8 cellular contexts compared by ENCODE assay signal in genomic region chr11:102495161-102496042, GRCh38. TPM values are rescaled to one million over a fixed set of nuclear protein-coding genes. Genes with fewer than 3 reads are reported as not detected.
DNase-seq lines count a peak whose midpoint lies in the region; ATAC-seq and TF ChIP-seq lines count a peak whose summit lies in the region.

No MANE protein-coding gene starts in this region.

- no peaks in the 10 kb centered on the region for H3K79me2 ChIP-seq in fibroblast of lung (ENCODE audit: control insufficient read depth, insufficient read depth, low read length)

- DNase-seq in Daoy (ENCODE audit: low read depth): peak; percentile 66
- DNase-seq in NCI-H345 treated with DMSO at 0.1 percent for 48 hours (lab: John Stamatoyannopoulos, UW; ENCODE audit: unreplicated experiment): peak; percentile 85
- peak; percentile 70 for DNase-seq in activated CD4-positive, alpha-beta T cell treated with anti-CD3 and anti-CD28 coated beads, Interleukin-2, amount 10 ng/mL, durations not matched to agents 7 days and 5 days
- DNase-seq in fibroblast of lung (ENCODE audit: low read depth in 2 of 2): peak; percentile 81 to 91
- DNase-seq in natural killer cell: no peak
- DNase-seq in mesenteric fat pad (ENCODE audit: low spot score): no peak

- no peaks in the 10 kb centered on the region for H3K27me3 ChIP-seq in fibroblast of lung (ENCODE audit: control insufficient read depth, insufficient read depth, low read length)

- H3K9me3 ChIP-seq in fibroblast of lung (ENCODE audit: control insufficient read depth, insufficient read depth, low read depth, low read length): no peaks in the 10 kb centered on the region

- peak overlapping the region in 1 of 4 experiments; percentile 13 for H3K4me3 ChIP-seq in fibroblast of lung (replicated peaks in 1 of 4; ENCODE audit: control extremely low read depth in 1 of 4, insufficient read depth in 1 of 4, low read depth in 3 of 4, low read length in 4 of 4)

- peak overlapping the region; percentile 28 for H3K4me2 ChIP-seq in fibroblast of lung (ENCODE audit: extremely low read depth, insufficient read depth, low read length)

- H3K4me1 Mint-ChIP-seq in activated CD4-positive, alpha-beta T cell treated with anti-CD3 and anti-CD28 coated beads, Interleukin-2, amount 10 ng/mL, durations not matched to agents 7 days and 5 days: peaks cover 18% of the 10 kb centered on the region
- H3K4me1 Mint-ChIP-seq in natural killer cell: no peaks in the 10 kb centered on the region

- no peaks in the 10 kb centered on the region for H3K36me3 ChIP-seq in fibroblast of lung (ENCODE audit: control insufficient read depth, insufficient read depth, low read length)

- CTCF ChIA-PET in activated CD4-positive, alpha-beta T cell treated with anti-CD3 and anti-CD28 coated beads, Interleukin-2, amount 10 ng/mL, durations not matched to agents 7 days and 5 days (lab: Charles Lee): interaction anchor here (0.6 to 1.7 kb wide), 14 partner anchors 8 to 201 kb away, joined by 3 to 10 read pairs (median 4); no protein-coding TSS in a partner anchor

- no peaks in the 10 kb centered on the region for H3K36me3 Mint-ChIP-seq in activated CD4-positive, alpha-beta T cell treated with anti-CD3 and anti-CD28 coated beads, Interleukin-2, amount 10 ng/mL, durations not matched to agents 7 days and 5 days (ENCODE audit: low read depth)
- no peaks in the 10 kb centered on the region for H3K36me3 Mint-ChIP-seq in natural killer cell

- no peak overlapping the region for H3K4me3 Mint-ChIP-seq in activated CD4-positive, alpha-beta T cell treated with anti-CD3 and anti-CD28 coated beads, Interleukin-2, amount 10 ng/mL, durations not matched to agents 7 days and 5 days
- H3K4me3 Mint-ChIP-seq in natural killer cell: no peak overlapping the region

- ATAC-seq in GM19455 (IDR thresholded peaks at IDR 0.05; ENCODE audit: unreplicated experiment) (peak; percentile 88), HG03457 (IDR thresholded peaks at IDR 0.05; ENCODE audit: unreplicated experiment) (peak; percentile 81), natural killer cell (peak; percentile 83 to 93 (median 85))

- H3K27me3 Mint-ChIP-seq in activated CD4-positive, alpha-beta T cell treated with anti-CD3 and anti-CD28 coated beads, Interleukin-2, amount 10 ng/mL, durations not matched to agents 7 days and 5 days: peaks cover 17% of the 10 kb centered on the region
- H3K27me3 Mint-ChIP-seq in natural killer cell (ENCODE audit: low read depth in 2 of 2): peaks cover 18 to 37% of the 10 kb centered on the region in 2 donors

- no peaks in the 10 kb centered on the region for H3K4me1 ChIP-seq in fibroblast of lung (ENCODE audit: control insufficient read depth, extremely low read depth, insufficient read depth, low read length)

- no peaks in the 10 kb centered on the region for H3K9me3 Mint-ChIP-seq in activated CD4-positive, alpha-beta T cell treated with anti-CD3 and anti-CD28 coated beads, Interleukin-2, amount 10 ng/mL, durations not matched to agents 7 days and 5 days
- H3K9me3 Mint-ChIP-seq in natural killer cell: no peaks in the 10 kb centered on the region

- intact Hi-C loops in natural killer cell (cut with micrococcal nuclease): loop anchor here (1.0 kb wide), 3 partner anchors 105 to 207 kb away; no protein-coding TSS in a partner anchor

- TF ChIP-seq CTCF in fibroblast of lung (conservative IDR thresholded peaks at IDR 0.05 in 1 of 2, IDR thresholded peaks at IDR 0.05 in 1 of 2; ENCODE audit: low read depth in 1 of 2, low read length in 2 of 2) (peak; percentile 55 to 57), natural killer cell (IDR thresholded peaks at IDR 0.05) (peak; percentile 81)

- no peaks in the 10 kb centered on the region for H4K20me1 ChIP-seq in fibroblast of lung (ENCODE audit: control insufficient read depth, extremely low read depth, insufficient read depth, low read length)

- POLR2A ChIA-PET in activated CD4-positive, alpha-beta T cell treated with anti-CD3 and anti-CD28 coated beads, Interleukin-2, amount 10 ng/mL, durations not matched to agents 7 days and 5 days (lab: Charles Lee): interaction anchor here (1.1 kb wide), 1 partner anchor 117 kb away, joined by 4 read pairs; no protein-coding TSS in a partner anchor

- H3K27ac ChIP-seq in fibroblast of lung (ENCODE audit: insufficient read depth, low read length): no peak overlapping the region

- H3K9ac ChIP-seq in fibroblast of lung (ENCODE audit: insufficient read depth, low read length): no peak overlapping the region

- peak overlapping the region; percentile 47 for H2AFZ ChIP-seq in fibroblast of lung (ENCODE audit: low read length)

- peak overlapping the region; percentile 7 for H3K27ac Mint-ChIP-seq in activated CD4-positive, alpha-beta T cell treated with anti-CD3 and anti-CD28 coated beads, Interleukin-2, amount 10 ng/mL, durations not matched to agents 7 days and 5 days
- no peak overlapping the region for H3K27ac Mint-ChIP-seq in natural killer cell

RNA-seq across cellular contexts. Expression of gene MMP7, which starts 35.1 kb away (rescaled TPM):
- 4.7 and 5.9 TPM in 2 replicates for total RNA-seq in Daoy (2014; rRNA removed; shearing (Covaris generic))
- not detected for total RNA-seq in activated CD4-positive, alpha-beta T cell treated with anti-CD3 and anti-CD28 coated beads, Interleukin-2, amount 10 ng/mL, durations not matched to agents 7 days and 5 days
- total RNA-seq in fibroblast of lung (0.17 TPM in 1 of 2 replicates, not detected in the other), natural killer cell (not detected), mesenteric fat pad (2.5 TPM)
- not detected in 2 replicates for polyA plus RNA-seq in fibroblast of lung
- not detected in 2 replicates for polyA plus RNA-seq in fibroblast of lung (2012)
- not detected in 2 replicates for polyA minus RNA-seq in fibroblast of lung (ENCODE audit: low replicate concordance)

RNA-seq across cellular contexts. Expression of gene TMEM123, which starts 42.8 kb away (rescaled TPM):
- total RNA-seq in Daoy (2014; rRNA removed; shearing (Covaris generic)): 121 and 127 TPM in 2 replicates
- total RNA-seq in activated CD4-positive, alpha-beta T cell treated with anti-CD3 and anti-CD28 coated beads, Interleukin-2, amount 10 ng/mL, durations not matched to agents 7 days and 5 days: 100 to 1,000 TPM; 489 to 694 TPM
- total RNA-seq in fibroblast of lung: 124 and 127 TPM in 2 replicates
- 207 and 355 TPM in 2 replicates for polyA plus RNA-seq in fibroblast of lung
- polyA plus RNA-seq in fibroblast of lung (2012): 84.8 and 123 TPM in 2 replicates
- polyA minus RNA-seq in fibroblast of lung (ENCODE audit: low replicate concordance): 3.7 and 12.3 TPM in 2 replicates
- total RNA-seq in natural killer cell: 100 to 1,000 TPM; 100 to 126 (median 118) TPM
- 93.0 TPM for total RNA-seq in mesenteric fat pad

Comparison
In these comparisons a context has a peak if more than half of its experiments do, and no peak if none do; other contexts are left out.
1. DNase-seq: peak in Daoy (single experiment), NCI-H345 treated with DMSO at 0.1 percent for 48 hours (single experiment), activated CD4-positive, alpha-beta T cell treated with anti-CD3 and anti-CD28 coated beads, Interleukin-2, amount 10 ng/mL, durations not matched to agents 7 days and 5 days (single experiment) and fibroblast of lung (2 of 2); none in natural killer cell (single experiment) and mesenteric fat pad (single experiment).
2. Peak in every context shown above with its lines, with median percentiles within 50 percentile points of each other: ATAC-seq.